In genomic region chr17:42101513-42102292, GRCh38 we compare ENCODE assay signal across 8 cellular contexts. TPM values are rescaled to one million over a fixed set of nuclear protein-coding genes. Genes with fewer than 3 reads are reported as not detected.
DNase-seq lines count a peak whose midpoint lies in the region; ATAC-seq and TF ChIP-seq lines count a peak whose summit lies in the region.

No MANE protein-coding gene starts in this region.

- ATAC-seq in natural killer cell: peak; percentile 65 to 84 (median 66)
- peak; percentile 64 for ATAC-seq in stimulated activated naive CD8-positive, alpha-beta T cell treated with anti-CD3 and anti-CD28 coated beads, Interleukin-15, Interleukin-2, amounts not matched to agents 100 U/mL and 50 U/mL, for 24 hours
- ATAC-seq in HG03342 (IDR thresholded peaks at IDR 0.05; ENCODE audit: unreplicated experiment): no peak

- peaks cover 13 to 23% of the 10 kb centered on the region in 2 donors for H3K27me3 Mint-ChIP-seq in natural killer cell (ENCODE audit: low read depth in 2 of 2)

- intact Hi-C loops in natural killer cell (cut with micrococcal nuclease): no loop called here

- DNase-seq in A172 (ENCODE audit: low spot score) (peak; percentile 60), NOMO-1 treated with DMSO at 0.1 percent for 48 hours (lab: John Stamatoyannopoulos, UW; ENCODE audit: unreplicated experiment) (peak; percentile 58), erythroblast (lab: John Stamatoyannopoulos, UW) (peak; percentile 72 to 80), natural killer cell (peak; percentile 49)
- peak; percentile 69 for DNase-seq in activated CD8-positive, alpha-beta memory T cell treated with anti-CD3 and anti-CD28 coated beads, Interleukin-2, amount 50 U/mL, for 4 hours
- peak; percentile 89 for DNase-seq in stimulated activated naive CD8-positive, alpha-beta T cell treated with anti-CD3 and anti-CD28 coated beads, Interleukin-15, Interleukin-2, amounts not matched to agents 100 U/mL and 50 U/mL, for 24 hours

- peak; percentile 92 for TF ChIP-seq CTCF in GM12872 (IDR thresholded peaks at IDR 0.05; ENCODE audit: insufficient read depth, low read depth, low read length)
- peak; percentile 61 for TF ChIP-seq CTCF in natural killer cell (IDR thresholded peaks at IDR 0.05)

- no peak for TF ChIP-seq POLR2A in erythroblast (IDR thresholded peaks at IDR 0.05; ENCODE audit: low read length)

- H3K4me3 Mint-ChIP-seq in natural killer cell: no peak overlapping the region

- no peak overlapping the region for H3K27ac Mint-ChIP-seq in natural killer cell

- H3K4me1 Mint-ChIP-seq in natural killer cell: peaks cover 0 to 7% of the 10 kb centered on the region in 2 donors

- no peaks in the 10 kb centered on the region for H3K9me3 Mint-ChIP-seq in natural killer cell

- no peaks in the 10 kb centered on the region for H3K36me3 Mint-ChIP-seq in natural killer cell

RNA-seq across cellular contexts. Expression of gene ZNF385C, which starts 3.4 kb away (rescaled TPM):
- total RNA-seq in A172 (2014; rRNA removed; shearing (Covaris generic)): not detected in 2 replicates
- total RNA-seq in natural killer cell: under 1 TPM in 1 of 3 donors, not detected in 2; 0.28 TPM

RNA-seq across cellular contexts. Expression of gene DHX58, which starts 10.8 kb away (rescaled TPM):
- 7.8 and 10.0 TPM in 2 replicates for total RNA-seq in A172 (2014; rRNA removed; shearing (Covaris generic))
- total RNA-seq in natural killer cell: 10 to 100 TPM; 22.0 to 29.0 (median 24.5) TPM

RNA-seq across cellular contexts. Expression of gene KAT2A, which starts 19.5 kb away (rescaled TPM):
- total RNA-seq in A172 (2014; rRNA removed; shearing (Covaris generic)): 19.9 and 22.3 TPM in 2 replicates
- total RNA-seq in natural killer cell: 10 to 100 TPM; 29.6 to 32.8 (median 29.9) TPM

RNA-seq across cellular contexts. Expression of gene HSPB9, which starts 20.9 kb away (rescaled TPM):
- total RNA-seq in A172 (2014; rRNA removed; shearing (Covaris generic)): not detected in 2 replicates
- total RNA-seq in natural killer cell: not detected

RNA-seq across cellular contexts. Expression of gene C17orf113, which starts 51.3 kb away (rescaled TPM):
- total RNA-seq in A172 (2014; rRNA removed; shearing (Covaris generic)): not detected in 2 replicates
- total RNA-seq in natural killer cell: under 1 TPM; 0.25 to 0.28 (median 0.26) TPM
